In the genomic region with DNA sequence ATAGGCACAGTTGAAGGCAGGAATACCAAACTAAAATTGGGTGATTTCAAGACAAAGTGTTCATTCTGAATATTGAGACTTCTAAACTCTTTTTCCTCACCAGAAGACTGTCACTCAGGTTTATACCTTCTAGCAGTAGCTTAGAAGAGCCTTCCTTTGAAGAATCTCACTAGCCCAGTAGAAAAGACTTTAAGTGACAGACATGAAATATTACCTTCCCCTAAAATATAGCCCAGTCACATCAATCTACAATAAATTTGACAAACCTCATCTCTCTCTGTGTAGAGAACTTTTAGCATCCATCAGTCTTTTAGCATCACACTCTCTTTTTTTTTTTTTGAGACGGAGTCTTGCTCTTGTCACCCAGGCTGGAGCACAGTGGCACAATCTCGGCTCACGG, we compare ENCODE assay signal across 1 cellular context.
TF ChIP-seq lines count a peak whose summit lies in the region.

No MANE protein-coding gene starts in this region.

TF ChIP-seq in GM12878, 131 proteins besides CTCF, POLR2A, EP300 and RAD21:
- no peak for TF ChIP-seq IKZF1 (conservative IDR thresholded peaks at IDR 0.05)
